Comparison of ENCODE assay signal across 9 cellular contexts in the genomic region with DNA sequence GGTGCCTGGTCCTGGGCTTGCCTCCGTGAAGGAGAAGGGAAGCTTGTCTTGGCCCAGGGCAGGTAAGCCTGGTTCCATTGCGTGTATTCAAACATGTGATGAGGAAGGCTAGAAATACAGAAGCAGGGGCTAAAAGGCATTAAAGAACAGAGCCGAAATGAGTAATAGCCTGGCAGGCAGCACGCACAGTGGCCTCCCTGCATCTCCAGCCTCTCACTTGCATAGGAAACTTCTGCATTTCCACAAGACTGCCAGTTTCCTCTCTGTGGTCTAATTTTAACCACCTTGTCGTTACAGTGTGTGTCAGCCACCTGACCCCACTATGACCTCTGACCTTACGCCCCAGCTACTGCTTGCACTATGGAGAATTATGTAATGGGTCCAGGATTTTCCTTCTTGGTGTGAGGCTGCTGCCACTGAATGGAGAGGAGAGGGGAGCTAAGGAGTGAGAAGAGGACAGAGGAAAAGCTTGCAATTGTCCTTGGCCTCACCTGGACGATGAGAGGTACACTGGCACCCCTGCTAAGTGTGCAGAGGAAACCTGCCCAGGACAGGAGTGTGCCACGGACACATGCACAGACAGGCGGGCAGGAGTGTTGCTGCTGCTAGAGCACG. TPM values are rescaled to one million over a fixed set of nuclear protein-coding genes. Genes with fewer than 3 reads are reported as not detected.
DNase-seq lines count a peak whose midpoint lies in the region; ATAC-seq, FAIRE-seq and TF ChIP-seq lines count a peak whose summit lies in the region.
"Had no signal": no experiment of that assay in that cellular context is flagged by ENCODE, and none has a peak within 500 bp of the region (broad histone marks: within the 10 kb centered on the region; RNA-seq: fewer than 3 reads in every experiment).

No MANE protein-coding gene starts in this region.

- H3K4me3 ChIP-seq in WERI-Rb-1 (ENCODE audit: low read depth, low read length), result no peak overlapping the region
- H3K4me3 ChIP-seq: body of pancreas had no signal

- H3K27me3 ChIP-seq in WERI-Rb-1 (ENCODE audit: insufficient read depth, low read depth, severe bottlenecking), result no peaks in the 10 kb centered on the region
- H3K27me3 ChIP-seq: body of pancreas had no signal

- DNase-seq in GM18507 (ENCODE audit: extremely low spot score, insufficient read length, low read depth) (peak; percentile 43), left cardiac atrium (peak; percentile 62), NCI-H82 treated with DMSO at 0.1 percent for 48 hours (lab: John Stamatoyannopoulos, UW; ENCODE audit: unreplicated experiment) (no peak), WERI-Rb-1 (no peak), NCI-H226 (no peak)
- DNase-seq in activated CD4-positive, alpha-beta T cell treated with anti-CD3 and anti-CD28 coated beads, Interleukin-2, amount 50 U/mL, for 48 hours, result peak; percentile 60 to 67
- DNase-seq in stimulated activated CD8-positive, alpha-beta memory T cell treated with anti-CD3 and anti-CD28 coated beads, Interleukin-12 subunit alpha, Interleukin-12 subunit beta, amount 100 ng/mL, for 4 hours (ENCODE audit: low read depth), result peak; percentile 27

- ATAC-seq in HG03457 (IDR thresholded peaks at IDR 0.05; ENCODE audit: unreplicated experiment) (peak; percentile 30), left cardiac atrium (peak in 1 of 2 donors; percentile 7)
- ATAC-seq: body of pancreas had no signal

- peak; percentile 99 for FAIRE-seq in GM18507 (lab: Jason Lieb, UNC)

- TF ChIP-seq CTCF in WERI-Rb-1 (IDR thresholded peaks at IDR 0.05; ENCODE audit: low read depth, low read length), result no peak

- intact Hi-C loops in left cardiac atrium (cut with DNase I), result no loop called here

- H3K36me3 ChIP-seq in WERI-Rb-1, result peaks cover 13% of the 10 kb centered on the region

- H3K9me3 ChIP-seq in WERI-Rb-1 (ENCODE audit: severe bottlenecking), result no peaks in the 10 kb centered on the region
- H3K9me3 ChIP-seq: body of pancreas had no signal

- H3K27ac ChIP-seq in WERI-Rb-1, result no peak overlapping the region

RNA-seq across cellular contexts. Expression of gene HIC1, which starts 32.8 kb away (rescaled TPM):
- 10 to 100 TPM; 20.6 to 22.1 TPM for total RNA-seq in left cardiac atrium

RNA-seq across cellular contexts. Expression of gene OVCA2, which starts 45.9 kb away (rescaled TPM):
- total RNA-seq in left cardiac atrium, result 10 to 100 TPM; 15.4 to 26.5 TPM

RNA-seq across cellular contexts. Expression of gene DPH1, which starts 57.8 kb away (rescaled TPM):
- total RNA-seq in left cardiac atrium, result 10 to 100 TPM; 21.2 to 30.8 TPM

Comparison
In these comparisons a context has a peak if more than half of its experiments do, and no peak if none do; other contexts are left out.
1. DNase-seq: peak in GM18507 (single experiment), activated CD4-positive, alpha-beta T cell treated with anti-CD3 and anti-CD28 coated beads, Interleukin-2, amount 50 U/mL, for 48 hours (2 of 2), left cardiac atrium (single experiment) and stimulated activated CD8-positive, alpha-beta memory T cell treated with anti-CD3 and anti-CD28 coated beads, Interleukin-12 subunit alpha, Interleukin-12 subunit beta, amount 100 ng/mL, for 4 hours (single experiment); none in NCI-H82 treated with DMSO at 0.1 percent for 48 hours (single experiment), WERI-Rb-1 (single experiment) and NCI-H226 (single experiment).